Comparison of ENCODE assay signal across 1 cellular context in genomic region chr12:68451261-68452091, GRCh38.
TF ChIP-seq lines count a peak whose summit lies in the region.

No MANE protein-coding gene starts in this region.

TF ChIP-seq in SK-N-SH treated with all-trans-retinoic acid at 6 μM for 48 hours, 23 proteins besides CTCF, POLR2A, EP300 and RAD21 (continued from another document):
- TF ChIP-seq ZNF70 (CRISPR knock-in tag; IDR thresholded peaks at IDR 0.05) (no peak), TOX (CRISPR knock-in tag; IDR thresholded peaks at IDR 0.05; ENCODE audit: borderline replicate concordance) (no peak), ZFP30 (CRISPR knock-in tag; IDR thresholded peaks at IDR 0.05) (no peak), RARB (CRISPR knock-in tag; IDR thresholded peaks at IDR 0.05) (no peak), SNAI2 (CRISPR knock-in tag; IDR thresholded peaks at IDR 0.05) (no peak)
